Comparison of ENCODE assay signal across 8 cellular contexts in the genomic region with DNA sequence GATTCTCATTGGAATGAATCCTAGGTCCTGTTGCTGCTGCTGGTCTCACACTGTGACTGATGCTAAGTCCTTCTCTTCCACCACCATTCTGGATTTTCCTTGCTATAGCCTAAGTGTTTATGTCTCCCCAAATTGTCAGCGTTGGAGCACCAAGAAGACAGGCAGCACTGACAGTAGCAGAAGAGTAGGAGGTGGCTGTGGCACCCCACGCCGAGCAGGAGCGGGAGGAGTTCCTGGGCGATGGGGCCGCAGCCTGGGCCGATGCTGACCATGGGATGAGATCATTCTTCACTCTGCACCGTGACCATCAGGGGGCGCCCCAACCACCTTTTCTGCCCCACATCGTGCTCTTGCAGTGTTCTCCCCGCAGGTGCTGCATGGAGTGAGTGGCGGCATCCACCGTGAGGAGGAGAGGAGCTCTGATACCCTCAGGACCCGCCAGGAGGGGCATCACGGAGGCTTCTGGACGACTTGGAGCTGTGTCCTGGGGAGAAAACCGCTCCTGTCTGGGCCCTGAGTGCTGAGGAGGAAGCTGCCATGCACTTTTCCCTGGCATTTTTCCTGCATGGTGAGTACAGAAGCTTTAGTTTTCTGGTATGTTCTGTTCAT. TPM values are rescaled to one million over a fixed set of nuclear protein-coding genes. Genes with fewer than 3 reads are reported as not detected.
DNase-seq lines count a peak whose midpoint lies in the region; ATAC-seq and TF ChIP-seq lines count a peak whose summit lies in the region.

No MANE protein-coding gene starts in this region.

- H3K27me3 Mint-ChIP-seq in naive B cell = peaks cover 17 to 65% (median 56%) of the 10 kb centered on the region in 3 donors

- peak overlapping the region in 4 of 8 donors; percentile 4 to 65 (median 26) for H3K4me3 Mint-ChIP-seq in naive B cell

- ATAC-seq in HG02885 (IDR thresholded peaks at IDR 0.05; ENCODE audit: poor library complexity, unreplicated experiment) = peak; percentile 41
- peak; percentile 83 to 88 for ATAC-seq in naive B cell (ENCODE audit: low read depth in 2 of 2)
- ATAC-seq in HG03354 (IDR thresholded peaks at IDR 0.05; ENCODE audit: poor library complexity, severe bottlenecking, unreplicated experiment) = no peak

- TF ChIP-seq POLR2A in erythroblast (IDR thresholded peaks at IDR 0.05; ENCODE audit: low read length) = no peak

- H3K9me3 Mint-ChIP-seq in naive B cell = no peaks in the 10 kb centered on the region

- DNase-seq in CMK (ENCODE audit: low read depth) (peak; percentile 69), NOMO-1 treated with dmso at 0.1 percent for 144 hours (lab: John Stamatoyannopoulos, UW; ENCODE audit: unreplicated experiment) (peak; percentile 3), erythroblast (lab: John Stamatoyannopoulos, UW) (peak; percentile 71 to 82), naive B cell (peak; percentile 45)
- DNase-seq in activated CD8-positive, alpha-beta memory T cell treated with anti-CD3 and anti-CD28 coated beads, Interleukin-2, amount 50 U/mL, for 24 hours (ENCODE audit: extremely low read depth) = peak; percentile 57
- peak; percentile 59 to 62 for DNase-seq in stimulated activated CD8-positive, alpha-beta memory T cell treated with anti-CD3 and anti-CD28 coated beads, Interleukin-7, amount 100 ng/mL, for 48 hours (ENCODE audit: extremely low read depth in 1 of 2, low read depth in 1 of 2)

- peaks cover 3 to 7% of the 10 kb centered on the region in 2 donors for H3K36me3 Mint-ChIP-seq in naive B cell

- peaks cover 8 to 9% (median 9%) of the 10 kb centered on the region in 3 donors for H3K4me1 Mint-ChIP-seq in naive B cell

- peak overlapping the region in 1 of 6 donors; percentile 27 for H3K27ac Mint-ChIP-seq in naive B cell

RNA-seq across cellular contexts. Expression of a gene that starts 57.0 kb away (rescaled TPM):
- polyA plus RNA-seq in naive B cell (ENCODE audit: low read depth in 6 of 6) = not detected

Comparison
In these comparisons a context has a peak if more than half of its experiments do, and no peak if none do; other contexts are left out.
1. DNase-seq: peak in every context shown above with its lines; median percentile 76 in erythroblast; 69 in CMK; 60 in stimulated activated CD8-positive, alpha-beta memory T cell treated with anti-CD3 and anti-CD28 coated beads, Interleukin-7, amount 100 ng/mL, for 48 hours; 57 in activated CD8-positive, alpha-beta memory T cell treated with anti-CD3 and anti-CD28 coated beads, Interleukin-2, amount 50 U/mL, for 24 hours; 45 in naive B cell; 3 in NOMO-1 treated with dmso at 0.1 percent for 144 hours.